ENCODE assay signal across 13 cellular contexts in the genomic region with DNA sequence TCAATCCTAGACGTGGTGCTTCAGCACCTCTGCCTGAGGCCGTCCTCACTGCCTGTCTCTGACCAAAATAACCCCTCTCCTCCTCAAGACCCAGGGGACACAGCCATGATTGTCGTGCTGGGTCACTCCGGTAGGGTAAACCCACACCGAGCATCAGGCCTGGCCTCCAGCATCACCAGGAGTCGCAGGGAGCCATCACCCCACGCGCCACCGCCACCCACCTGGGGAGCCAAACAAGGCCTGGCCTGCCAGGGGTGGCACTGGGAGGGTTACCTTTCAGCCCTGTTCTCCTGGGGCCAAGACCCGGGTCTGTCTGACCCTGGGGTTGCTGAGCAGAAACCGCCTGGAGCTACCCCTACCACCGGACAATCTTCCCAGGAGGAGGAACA. TPM values are rescaled to one million over a fixed set of nuclear protein-coding genes. Genes with fewer than 3 reads are reported as not detected.
DNase-seq lines count a peak whose midpoint lies in the region; ATAC-seq and TF ChIP-seq lines count a peak whose summit lies in the region.
"Had no signal": no experiment of that assay in that cellular context is flagged by ENCODE, and none has a peak within 500 bp of the region (broad histone marks: within the 10 kb centered on the region; RNA-seq: fewer than 3 reads in every experiment).

No MANE protein-coding gene starts in this region.

- H3K4me1 ChIP-seq in endodermal cell (ENCODE audit: control insufficient read depth, insufficient read depth, low read length), result no peaks in the 10 kb centered on the region
- H3K4me1 ChIP-seq in tibial artery, result peaks cover 0 to 98% (median 54%) of the 10 kb centered on the region in 4 donors
- H3K4me1 ChIP-seq: SJSA1 had no signal

- H3K27ac ChIP-seq in RWPE1 (peak overlapping the region; percentile 91), endodermal cell (ENCODE audit: low read depth, low read length) (peak overlapping the region; percentile 92), tibial artery (peak overlapping the region; percentile 67 to 75)
- H3K27ac ChIP-seq: SJSA1 had no signal

- CTCF ChIA-PET in RWPE1 (lab: Yijun Ruan, JAX), result no interaction called here

- POLR2A ChIA-PET in RWPE1 (lab: Yijun Ruan, JAX; ENCODE audit: low non-redundant PET), result no interaction called here

- no peak for ATAC-seq in GM19452 (IDR thresholded peaks at IDR 0.05; ENCODE audit: unreplicated experiment)
- ATAC-seq: GM12878; naive thymus-derived CD4-positive, alpha-beta T cell had no signal

- no peaks in the 10 kb centered on the region for H3K36me3 ChIP-seq in endodermal cell (ENCODE audit: control insufficient read depth, insufficient read depth, low read length)
- peaks cover 36 to 52% (median 44%) of the 10 kb centered on the region in 3 donors for H3K36me3 ChIP-seq in tibial artery
- H3K36me3 ChIP-seq: SJSA1 had no signal

- no peak overlapping the region for H3K27ac Mint-ChIP-seq in endodermal cell
- H3K27ac Mint-ChIP-seq in neural crest cell (ENCODE audit: unreplicated experiment), result peak overlapping the region; percentile 99

- H3K27me3 Mint-ChIP-seq in endodermal cell (ENCODE audit: insufficient read depth) (peaks cover 10% of the 10 kb centered on the region), neural crest cell (ENCODE audit: low read depth) (peaks cover 2% of the 10 kb centered on the region)
- H3K27me3 Mint-ChIP-seq: naive thymus-derived CD4-positive, alpha-beta T cell had no signal

- TF ChIP-seq CTCF in RWPE1 (conservative IDR thresholded peaks at IDR 0.05; ENCODE audit: low read depth) (no peak), endodermal cell (conservative IDR thresholded peaks at IDR 0.05) (no peak), neural crest cell (conservative IDR thresholded peaks at IDR 0.05) (no peak), tibial artery (IDR thresholded peaks at IDR 0.05) (no peak)

- no peak for DNase-seq in RWPE1 (ENCODE audit: low spot score)
- no peak for DNase-seq in endodermal cell
- DNase-seq in neural crest cell (ENCODE audit: low read depth, low spot score), result no peak
- DNase-seq in tibial artery, result no peak
- DNase-seq in UCSD-AML1 (lab: John Stamatoyannopoulos, UW; ENCODE audit: unreplicated experiment), result no peak
- DNase-seq in OCI-M2 (lab: John Stamatoyannopoulos, UW; ENCODE audit: unreplicated experiment), result no peak
- DNase-seq: activated naive CD4-positive, alpha-beta T cell treated with Interleukin-2 at 50 U/mL for 16 hours; naive thymus-derived CD4-positive, alpha-beta T cell; small intestine had no signal

- H3K9ac ChIP-seq in endodermal cell (ENCODE audit: extremely low read depth, low read length, poor library complexity, severe bottlenecking), result no peak overlapping the region

- WGBS in endodermal cell (ENCODE audit: insufficient coverage in 1 of 2, insufficient read length in 1 of 2), 2 experiments, result 90 to 94% methylated on average over 3 to 12 of the region's 12 CpGs

- no peaks in the 10 kb centered on the region for H3K9me3 Mint-ChIP-seq in endodermal cell
- no peaks in the 10 kb centered on the region for H3K9me3 Mint-ChIP-seq in neural crest cell

- H3K4me3 ChIP-seq in endodermal cell (ENCODE audit: low read length) (no peak overlapping the region), tibial artery (no peak overlapping the region)
- H3K4me3 ChIP-seq: GM12878, SJSA1 had no signal

- H3K36me3 Mint-ChIP-seq in endodermal cell (ENCODE audit: low read depth) (no peaks in the 10 kb centered on the region), neural crest cell (ENCODE audit: low read depth) (no peaks in the 10 kb centered on the region)
- H3K36me3 Mint-ChIP-seq: naive thymus-derived CD4-positive, alpha-beta T cell had no signal

- H3K4me3 Mint-ChIP-seq in endodermal cell, result no peak overlapping the region
- peak overlapping the region; percentile 87 for H3K4me3 Mint-ChIP-seq in neural crest cell
- H3K4me3 Mint-ChIP-seq: naive thymus-derived CD4-positive, alpha-beta T cell had no signal

- H3K9me3 ChIP-seq in endodermal cell (ENCODE audit: control insufficient read depth, low read length), result no peaks in the 10 kb centered on the region
- no peaks in the 10 kb centered on the region for H3K9me3 ChIP-seq in tibial artery
- H3K9me3 ChIP-seq: SJSA1 had no signal

- H3K27me3 ChIP-seq in endodermal cell (ENCODE audit: control insufficient read depth, insufficient read depth, low read length, poor library complexity, severe bottlenecking) (no peaks in the 10 kb centered on the region), tibial artery (no peaks in the 10 kb centered on the region)

- H3K4me1 Mint-ChIP-seq in endodermal cell (peaks cover 6% of the 10 kb centered on the region), neural crest cell (peaks cover 86% of the 10 kb centered on the region)

- intact Hi-C loops in tibial artery (cut with DNase I; ENCODE audit: low total_unique reads), result loop anchor here (5.0 to 10.0 kb wide), 2 partner anchors 52 to 195 kb away; no protein-coding TSS in a partner anchor

RNA-seq across cellular contexts. Expression of a gene that starts 39.3 kb away (rescaled TPM):
- total RNA-seq in endodermal cell (not detected), neural crest cell (0.82 and 1.5 TPM in 2 replicates)
- 4.1 TPM for polyA plus RNA-seq in endodermal cell (2013, experiment 1 of 2)
- 4.0 TPM for polyA plus RNA-seq in endodermal cell (2013, experiment 2 of 2)
- total RNA-seq: activated CD8-positive, alpha-beta memory T cell treated with anti-CD3 and anti-CD28 coated beads for 36 hours; GM12878; naive thymus-derived CD4-positive, alpha-beta T cell had no signal
- polyA plus RNA-seq: naive thymus-derived CD4-positive, alpha-beta T cell had no signal
